In genomic region chr7:228610-229009, GRCh38 we compare ENCODE assay signal across 18 cellular contexts. TPM values are rescaled to one million over a fixed set of nuclear protein-coding genes. Genes with fewer than 3 reads are reported as not detected.
DNase-seq lines count a peak whose midpoint lies in the region; ATAC-seq and TF ChIP-seq lines count a peak whose summit lies in the region.
"Had no signal": no experiment of that assay in that cellular context is flagged by ENCODE, and none has a peak within 500 bp of the region (broad histone marks: within the 10 kb centered on the region; RNA-seq: fewer than 3 reads in every experiment).

No MANE protein-coding gene starts in this region.

- TF ChIP-seq CTCF in osteoblast (IDR thresholded peaks at IDR 0.05; ENCODE audit: extremely low read depth, low read depth, low read length) (no peak), upper lobe of left lung (IDR thresholded peaks at IDR 0.05) (no peak)

- H3K79me2 ChIP-seq in osteoblast (ENCODE audit: insufficient read depth, low read length) = peaks cover 62% of the 10 kb centered on the region

- H3K4me3 ChIP-seq in adipocyte (ENCODE audit: low read length) = no peak overlapping the region
- H3K4me3 ChIP-seq in esophagus (ENCODE audit: low read depth in 1 of 2, low read length in 2 of 2) = no peak overlapping the region
- no peak overlapping the region for H3K4me3 ChIP-seq in osteoblast (ENCODE audit: insufficient read depth, low read length)
- no peak overlapping the region for H3K4me3 ChIP-seq in upper lobe of left lung
- H3K4me3 ChIP-seq: body of pancreas, right lobe of liver had no signal

- no peak for TF ChIP-seq EP300 in upper lobe of left lung (IDR thresholded peaks at IDR 0.05)

- H3K36me3 ChIP-seq in adipocyte (ENCODE audit: control insufficient read depth, insufficient read depth, low read length, severe bottlenecking) = no peaks in the 10 kb centered on the region
- H3K36me3 ChIP-seq in esophagus (ENCODE audit: control insufficient read depth in 2 of 2, insufficient read depth in 2 of 2, low read length in 1 of 2) = no peaks in the 10 kb centered on the region
- H3K36me3 ChIP-seq in osteoblast (ENCODE audit: insufficient read depth, low read length) = peaks cover 39% of the 10 kb centered on the region
- peaks cover 0 to 11% (median 4%) of the 10 kb centered on the region in 4 donors for H3K36me3 ChIP-seq in upper lobe of left lung
- H3K36me3 ChIP-seq: right lobe of liver, WERI-Rb-1 had no signal

- no peak overlapping the region for H2AFZ ChIP-seq in osteoblast (ENCODE audit: low read length)

- H3K27ac ChIP-seq in esophagus (ENCODE audit: low read depth in 2 of 2, low read length in 1 of 2) (peak overlapping the region; percentile 71 to 73), osteoblast (ENCODE audit: low read depth, low read length) (peak overlapping the region; percentile 65), upper lobe of left lung (peak overlapping the region in 3 of 4 donors; percentile 52 to 78 (median 73))
- H3K27ac ChIP-seq: WERI-Rb-1 had no signal

- peak overlapping the region; percentile 78 for H3K9ac ChIP-seq in adipocyte (ENCODE audit: low read length)

- WGBS in esophagus, 2 donors = 78 to 84% methylated on average over 12 of the region's 12 CpGs
- 67 to 95% methylated on average over 3 to 12 of the region's 12 CpGs for WGBS in upper lobe of left lung, 2 donors

- H3K9me3 ChIP-seq in adipocyte (ENCODE audit: control insufficient read depth, low read length) (no peaks in the 10 kb centered on the region), esophagus (ENCODE audit: control insufficient read depth in 2 of 2, insufficient read depth in 1 of 2, low read depth in 1 of 2, low read length in 1 of 2) (peaks cover 0 to 2% of the 10 kb centered on the region in 2 donors), osteoblast (ENCODE audit: low read depth, low read length) (no peaks in the 10 kb centered on the region), upper lobe of left lung (no peaks in the 10 kb centered on the region)
- H3K9me3 ChIP-seq: body of pancreas, right lobe of liver had no signal

- H3K4me1 ChIP-seq in adipocyte (ENCODE audit: control insufficient read depth, insufficient read depth, low read length) = peaks cover 63% of the 10 kb centered on the region
- peaks cover 0 to 20% of the 10 kb centered on the region in 2 donors for H3K4me1 ChIP-seq in esophagus (ENCODE audit: control insufficient read depth in 2 of 2, insufficient read depth in 2 of 2, low read length in 1 of 2)
- H3K4me1 ChIP-seq in osteoblast (ENCODE audit: insufficient read depth, low read length) = peaks cover 52% of the 10 kb centered on the region
- peaks cover 7 to 9% (median 7%) of the 10 kb centered on the region in 4 donors for H3K4me1 ChIP-seq in upper lobe of left lung
- H3K4me1 ChIP-seq: body of pancreas had no signal

- ATAC-seq in upper lobe of left lung (ENCODE audit: low FRiP score in 2 of 2) (no peak), HG03442 (IDR thresholded peaks at IDR 0.05; ENCODE audit: unreplicated experiment) (no peak), HG03175 (IDR thresholded peaks at IDR 0.05; ENCODE audit: unreplicated experiment) (no peak)
- ATAC-seq: stimulated activated memory B cell treated with anti-CD40 and anti-IgM and Interleukin-4, amounts not matched to agents 10 μg/mL and 1 μg/mL and 100 μg/mL, for 72 hours; T-helper 17 cell had no signal

- no peak overlapping the region for H3K4me2 ChIP-seq in osteoblast (ENCODE audit: insufficient read depth, low read length)

- no peak for DNase-seq in adipocyte (ENCODE audit: low read depth)
- DNase-seq in osteoblast (ENCODE audit: insufficient read length, low spot score, missing footprints) = no peak
- DNase-seq in upper lobe of left lung = peak in 1 of 2 donors; percentile 54
- no peak for DNase-seq in HT-29 (ENCODE audit: low spot score)
- no peak for DNase-seq in activated CD4-positive, alpha-beta T cell treated with anti-CD3 and anti-CD28 coated beads, Interleukin-2, amount 50 U/mL, for 4 hours
- DNase-seq: activated CD4-positive, alpha-beta T cell treated with anti-CD3 and anti-CD28 coated beads, Interleukin-2, amount 50 U/mL, for 48 hours; activated naive CD4-positive, alpha-beta T cell treated with anti-CD3 and anti-CD28 coated beads, Interleukin-2, amount 10 ng/mL, durations not matched to agents 7 days and 5 days; activated T-cell treated with anti-CD3 and anti-CD28 coated beads for 4 hours; NCI-H526 treated with DMSO at 0.1 percent for 48 hours; right lobe of liver; T-helper 17 cell; trophoblast cell had no signal

- H3K27me3 ChIP-seq in adipocyte (replicated peaks; ENCODE audit: control insufficient read depth, insufficient read depth, low read length) (no peaks in the 10 kb centered on the region), esophagus (ENCODE audit: control insufficient read depth in 1 of 2, insufficient read depth in 2 of 2, low read length in 2 of 2) (no peaks in the 10 kb centered on the region), osteoblast (ENCODE audit: insufficient read depth, low read length) (no peaks in the 10 kb centered on the region), upper lobe of left lung (no peaks in the 10 kb centered on the region)
- H3K27me3 ChIP-seq: body of pancreas, right lobe of liver had no signal

- peaks cover 64% of the 10 kb centered on the region for H4K20me1 ChIP-seq in osteoblast (ENCODE audit: insufficient read depth, low read length)

- no peak for TF ChIP-seq POLR2A in upper lobe of left lung (IDR thresholded peaks at IDR 0.05)

RNA-seq across cellular contexts. Expression of gene FAM20C, which starts 36.2 kb away (rescaled TPM):
- polyA plus RNA-seq in esophagus = 10 to 100 TPM in 1 of 2 donors, 1 to 10 TPM in 1; 6.9 to 11.5 TPM
- total RNA-seq in osteoblast (38.6 and 46.0 TPM in 2 replicates), upper lobe of left lung (10 to 100 TPM; 17.7 to 53.7 (median 46.8) TPM)
- not detected in 2 replicates for total RNA-seq in HT-29 (2014; rRNA removed; shearing (Covaris generic))

Comparison
In these comparisons a context has a peak if more than half of its experiments do, and no peak if none do; other contexts are left out.
1. RNA of gene FAM20C, which starts 36.2 kb away (total RNA-seq): 17.7 to 53.7 TPM in upper lobe of left lung and 38.6 to 46.0 TPM in osteoblast; not detected in HT-29; every median in the first group is over 10 times any median in the second.
2. Peak in every context shown above with its lines, with median percentiles within 50 percentile points of each other: H3K27ac ChIP-seq.